8 cellular contexts compared by ENCODE assay signal in genomic region chr5:138439537-138440225, GRCh38. TPM values are rescaled to one million over a fixed set of nuclear protein-coding genes. Genes with fewer than 3 reads are reported as not detected.
DNase-seq lines count a peak whose midpoint lies in the region; ATAC-seq lines count a peak whose summit lies in the region.

No MANE protein-coding gene starts in this region.

- peaks cover 4% of the 10 kb centered on the region for H3K36me3 Mint-ChIP-seq in activated CD4-positive, alpha-beta T cell treated with anti-CD3 and anti-CD28 coated beads for 36 hours (ENCODE audit: low read depth)
- peaks cover 21% of the 10 kb centered on the region for H3K36me3 Mint-ChIP-seq in activated CD4-positive, alpha-beta memory T cell treated with anti-CD3 and anti-CD28 coated beads, Interleukin-2, amount 10 ng/mL, durations not matched to agents 7 days and 5 days (ENCODE audit: low read depth)
- peaks cover 28% of the 10 kb centered on the region for H3K36me3 Mint-ChIP-seq in stimulated activated memory B cell treated with anti-CD40 and anti-IgM and Interleukin-4, amounts not matched to agents 10 μg/mL and 1 μg/mL and 100 μg/mL, for 72 hours

- CTCF ChIA-PET in activated CD4-positive, alpha-beta T cell treated with anti-CD3 and anti-CD28 coated beads for 36 hours (lab: Charles Lee) = interaction anchor here (0.6 to 1.0 kb wide), 5 partner anchors 10 to 358 kb away, joined by 3 to 4 read pairs (median 3); no protein-coding TSS in a partner anchor
- CTCF ChIA-PET in activated CD4-positive, alpha-beta memory T cell treated with anti-CD3 and anti-CD28 coated beads, Interleukin-2, amount 10 ng/mL, durations not matched to agents 7 days and 5 days (lab: Charles Lee) = no interaction called here

- DNase-seq in activated CD4-positive, alpha-beta T cell treated with anti-CD3 and anti-CD28 coated beads for 36 hours = no peak
- DNase-seq in activated CD4-positive, alpha-beta T cell treated with anti-CD3 and anti-CD28 coated beads, Interleukin-2, amount 50 U/mL, for 4 hours = no peak
- no peak for DNase-seq in activated CD4-positive, alpha-beta memory T cell treated with anti-CD3 and anti-CD28 coated beads, Interleukin-2, amount 10 ng/mL, durations not matched to agents 7 days and 5 days
- peak in 1 of 3 donors; percentile 62 for DNase-seq in right cardiac atrium
- no peak for DNase-seq in Kasumi-1 (lab: John Stamatoyannopoulos, UW)

- H3K9me3 ChIP-seq in right cardiac atrium (ENCODE audit: control insufficient read depth, low read length) = no peaks in the 10 kb centered on the region

- peak overlapping the region; percentile 5 for H3K27ac ChIP-seq in right cardiac atrium (ENCODE audit: low read length)

- ATAC-seq in activated CD4-positive, alpha-beta T cell treated with anti-CD3 and anti-CD28 coated beads for 36 hours = peak; percentile 13
- ATAC-seq in right cardiac atrium = peak; percentile 34 to 44
- no peak for ATAC-seq in stimulated activated memory B cell treated with anti-CD40 and anti-IgM and Interleukin-4, amounts not matched to agents 10 μg/mL and 1 μg/mL and 100 μg/mL, for 72 hours
- ATAC-seq in HG03521 (IDR thresholded peaks at IDR 0.05; ENCODE audit: unreplicated experiment) = no peak
- ATAC-seq in GM18870 (IDR thresholded peaks at IDR 0.05; ENCODE audit: unreplicated experiment) = no peak

- whole genome bisulfite sequencing in right cardiac atrium = 45% methylated on average over 21 of the region's 21 CpGs

- peaks cover 15% of the 10 kb centered on the region for H3K4me1 Mint-ChIP-seq in activated CD4-positive, alpha-beta T cell treated with anti-CD3 and anti-CD28 coated beads for 36 hours
- peaks cover 7% of the 10 kb centered on the region for H3K4me1 Mint-ChIP-seq in activated CD4-positive, alpha-beta memory T cell treated with anti-CD3 and anti-CD28 coated beads, Interleukin-2, amount 10 ng/mL, durations not matched to agents 7 days and 5 days
- peaks cover 15% of the 10 kb centered on the region for H3K4me1 Mint-ChIP-seq in stimulated activated memory B cell treated with anti-CD40 and anti-IgM and Interleukin-4, amounts not matched to agents 10 μg/mL and 1 μg/mL and 100 μg/mL, for 72 hours

- intact Hi-C loops in activated CD4-positive, alpha-beta T cell treated with anti-CD3 and anti-CD28 coated beads for 36 hours (cut with DNase I, micrococcal nuclease) = loop anchor here in 1 of 2 experiments (1.0 to 2.0 kb wide), 3 partner anchors 25 to 227 kb away; partner anchors contain the start of gene CDC23
- intact Hi-C loops in right cardiac atrium (cut with DNase I) = no loop called here

- H3K27me3 ChIP-seq in right cardiac atrium (ENCODE audit: control insufficient read depth, insufficient read depth) = no peaks in the 10 kb centered on the region

- peak overlapping the region; percentile 44 for H3K4me3 ChIP-seq in right cardiac atrium (ENCODE audit: low read length)

- no peak overlapping the region for H3K27ac Mint-ChIP-seq in activated CD4-positive, alpha-beta T cell treated with anti-CD3 and anti-CD28 coated beads for 36 hours
- no peak overlapping the region for H3K27ac Mint-ChIP-seq in activated CD4-positive, alpha-beta memory T cell treated with anti-CD3 and anti-CD28 coated beads, Interleukin-2, amount 10 ng/mL, durations not matched to agents 7 days and 5 days
- peak overlapping the region; percentile 36 for H3K27ac Mint-ChIP-seq in stimulated activated memory B cell treated with anti-CD40 and anti-IgM and Interleukin-4, amounts not matched to agents 10 μg/mL and 1 μg/mL and 100 μg/mL, for 72 hours

- H3K9me3 Mint-ChIP-seq in activated CD4-positive, alpha-beta T cell treated with anti-CD3 and anti-CD28 coated beads for 36 hours (ENCODE audit: low read depth) = no peaks in the 10 kb centered on the region
- no peaks in the 10 kb centered on the region for H3K9me3 Mint-ChIP-seq in activated CD4-positive, alpha-beta memory T cell treated with anti-CD3 and anti-CD28 coated beads, Interleukin-2, amount 10 ng/mL, durations not matched to agents 7 days and 5 days
- no peaks in the 10 kb centered on the region for H3K9me3 Mint-ChIP-seq in stimulated activated memory B cell treated with anti-CD40 and anti-IgM and Interleukin-4, amounts not matched to agents 10 μg/mL and 1 μg/mL and 100 μg/mL, for 72 hours

- H3K27me3 Mint-ChIP-seq in activated CD4-positive, alpha-beta T cell treated with anti-CD3 and anti-CD28 coated beads for 36 hours = no peaks in the 10 kb centered on the region
- peaks cover 5% of the 10 kb centered on the region for H3K27me3 Mint-ChIP-seq in activated CD4-positive, alpha-beta memory T cell treated with anti-CD3 and anti-CD28 coated beads, Interleukin-2, amount 10 ng/mL, durations not matched to agents 7 days and 5 days
- H3K27me3 Mint-ChIP-seq in stimulated activated memory B cell treated with anti-CD40 and anti-IgM and Interleukin-4, amounts not matched to agents 10 μg/mL and 1 μg/mL and 100 μg/mL, for 72 hours = no peaks in the 10 kb centered on the region

- peaks cover 6% of the 10 kb centered on the region for H3K4me1 ChIP-seq in right cardiac atrium (ENCODE audit: control insufficient read depth, insufficient read depth, low read length)

- H3K4me3 Mint-ChIP-seq in activated CD4-positive, alpha-beta T cell treated with anti-CD3 and anti-CD28 coated beads for 36 hours = peak overlapping the region; percentile 67
- H3K4me3 Mint-ChIP-seq in activated CD4-positive, alpha-beta memory T cell treated with anti-CD3 and anti-CD28 coated beads, Interleukin-2, amount 10 ng/mL, durations not matched to agents 7 days and 5 days = peak overlapping the region; percentile 67
- H3K4me3 Mint-ChIP-seq in stimulated activated memory B cell treated with anti-CD40 and anti-IgM and Interleukin-4, amounts not matched to agents 10 μg/mL and 1 μg/mL and 100 μg/mL, for 72 hours = peak overlapping the region; percentile 81

- POLR2A ChIA-PET in activated CD4-positive, alpha-beta T cell treated with anti-CD3 and anti-CD28 coated beads for 36 hours (lab: Charles Lee) = interaction anchor here (1.0 kb wide), 1 partner anchor 25 kb away, joined by 3 read pairs; the partner anchor contains the start of gene EGR1
- POLR2A ChIA-PET in activated CD4-positive, alpha-beta memory T cell treated with anti-CD3 and anti-CD28 coated beads, Interleukin-2, amount 10 ng/mL, durations not matched to agents 7 days and 5 days (lab: Charles Lee) = no interaction called here

RNA-seq across cellular contexts. Expression of gene REEP2, which starts 0.8 kb away (rescaled TPM):
- total RNA-seq in activated CD4-positive, alpha-beta T cell treated with anti-CD3 and anti-CD28 coated beads for 36 hours = 1 to 10 TPM; 4.0 to 5.6 TPM
- total RNA-seq in activated CD4-positive, alpha-beta memory T cell treated with anti-CD3 and anti-CD28 coated beads, Interleukin-2, amount 10 ng/mL, durations not matched to agents 7 days and 5 days = 1 to 10 TPM in 1 of 2 experiments, under 1 TPM in 1; 0.76 to 1.1 TPM
- total RNA-seq in right cardiac atrium = 10 to 100 TPM; 29.9 to 58.9 (median 37.2) TPM
- 38.7 TPM for polyA plus RNA-seq in right cardiac atrium

RNA-seq across cellular contexts. Expression of gene EGR1, which starts 25.6 kb away (rescaled TPM):
- total RNA-seq in activated CD4-positive, alpha-beta T cell treated with anti-CD3 and anti-CD28 coated beads for 36 hours = 10 to 100 TPM; 45.3 to 48.8 TPM
- 10 to 100 TPM; 21.0 to 21.6 TPM for total RNA-seq in activated CD4-positive, alpha-beta memory T cell treated with anti-CD3 and anti-CD28 coated beads, Interleukin-2, amount 10 ng/mL, durations not matched to agents 7 days and 5 days
- 10 to 100 TPM in 3 of 4 donors, 1 to 10 TPM in 1; 8.4 to 66.5 (median 22.1) TPM for total RNA-seq in right cardiac atrium
- polyA plus RNA-seq in right cardiac atrium = 123 TPM

Comparison
In these comparisons a context has a peak if more than half of its experiments do, and no peak if none do; other contexts are left out.
1. ATAC-seq: peak in activated CD4-positive, alpha-beta T cell treated with anti-CD3 and anti-CD28 coated beads for 36 hours (single experiment) and right cardiac atrium (2 of 2); none in stimulated activated memory B cell treated with anti-CD40 and anti-IgM and Interleukin-4, amounts not matched to agents 10 μg/mL and 1 μg/mL and 100 μg/mL, for 72 hours (single experiment), HG03521 (single experiment) and GM18870 (single experiment).
2. RNA of gene REEP2, which starts 0.8 kb away (total RNA-seq): 29.9 to 58.9 TPM in right cardiac atrium; 4.0 to 5.6 TPM in activated CD4-positive, alpha-beta T cell treated with anti-CD3 and anti-CD28 coated beads for 36 hours and 0.76 to 1.1 TPM in activated CD4-positive, alpha-beta memory T cell treated with anti-CD3 and anti-CD28 coated beads, Interleukin-2, amount 10 ng/mL, durations not matched to agents 7 days and 5 days; every median in the first group is over 4 times any median in the second.
3. Peak in every context shown above with its lines, with median percentiles within 50 percentile points of each other: H3K4me3 Mint-ChIP-seq.